Comparison of ENCODE assay signal across 12 cellular contexts in the genomic region with DNA sequence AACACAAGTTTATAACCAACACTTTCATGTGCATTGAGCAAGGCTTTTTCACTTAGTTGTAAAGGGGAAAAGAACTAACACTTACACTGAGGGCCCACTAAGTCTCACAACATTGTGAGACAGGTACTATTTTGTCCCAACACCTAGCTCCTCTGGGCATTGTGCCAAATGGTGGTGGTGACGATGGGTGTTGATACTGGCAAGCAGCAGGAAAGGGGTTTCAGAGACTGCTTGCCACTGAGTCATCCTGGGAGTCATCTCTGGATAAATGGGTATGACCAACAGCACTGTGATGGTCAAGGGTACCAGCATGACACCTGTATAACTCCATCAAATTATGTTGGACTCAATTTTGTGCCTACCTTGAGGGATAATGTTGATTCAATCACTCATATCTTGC.
A peak's percentile ranks its signal among the peaks of the same experiment; 100 is the strongest.
DNase-seq lines count a peak whose midpoint lies in the region; ATAC-seq, FAIRE-seq and TF ChIP-seq lines count a peak whose summit lies in the region.
"Had no signal": no experiment of that assay in that cellular context is flagged by ENCODE, and none has a peak within 500 bp of the region (broad histone marks: within the 10 kb centered on the region; RNA-seq: fewer than 3 reads in every experiment).

No MANE protein-coding gene starts in this region.

- POLR2A ChIA-PET in activated CD8-positive, alpha-beta T cell treated with anti-CD3 and anti-CD28 coated beads for 36 hours (lab: Charles Lee): interaction anchor here (0.7 kb wide), 1 partner anchor 143 kb away, joined by 4 read pairs; no protein-coding TSS in a partner anchor
- POLR2A ChIA-PET in activated CD8-positive, alpha-beta T cell treated with anti-CD3 and anti-CD28 coated beads, Interleukin-2, amount 10 ng/mL, durations not matched to agents 7 days and 5 days (lab: Charles Lee): no interaction called here

- H3K4me1 Mint-ChIP-seq in activated CD8-positive, alpha-beta T cell treated with anti-CD3 and anti-CD28 coated beads for 36 hours (ENCODE audit: low read depth): peaks cover 25% of the 10 kb centered on the region
- peaks cover 8% of the 10 kb centered on the region for H3K4me1 Mint-ChIP-seq in activated CD8-positive, alpha-beta T cell treated with anti-CD3 and anti-CD28 coated beads, Interleukin-2, amount 10 ng/mL, durations not matched to agents 7 days and 5 days (ENCODE audit: low read depth)
- peaks cover 39% of the 10 kb centered on the region for H3K4me1 Mint-ChIP-seq in nephron progenitor cell

- TF ChIP-seq CTCF in activated CD8-positive, alpha-beta T cell treated with anti-CD3 and anti-CD28 coated beads for 36 hours (IDR thresholded peaks at IDR 0.05): no peak
- TF ChIP-seq CTCF in nephron progenitor cell (IDR thresholded peaks at IDR 0.05) (no peak), ascending aorta (IDR thresholded peaks at IDR 0.05) (no peak)

- no peaks in the 10 kb centered on the region for H3K9me3 Mint-ChIP-seq in activated CD8-positive, alpha-beta T cell treated with anti-CD3 and anti-CD28 coated beads for 36 hours
- no peaks in the 10 kb centered on the region for H3K9me3 Mint-ChIP-seq in activated CD8-positive, alpha-beta T cell treated with anti-CD3 and anti-CD28 coated beads, Interleukin-2, amount 10 ng/mL, durations not matched to agents 7 days and 5 days (ENCODE audit: insufficient read depth)
- H3K9me3 Mint-ChIP-seq in nephron progenitor cell: peaks cover 14% of the 10 kb centered on the region

- peak; percentile 64 for DNase-seq in activated CD8-positive, alpha-beta T cell treated with anti-CD3 and anti-CD28 coated beads for 36 hours
- no peak for DNase-seq in activated CD8-positive, alpha-beta T cell treated with anti-CD3 and anti-CD28 coated beads, Interleukin-2, amount 10 ng/mL, durations not matched to agents 7 days and 5 days
- DNase-seq in T follicular helper cell (ENCODE audit: low read depth) (peak; percentile 19), nephron progenitor cell (no peak), ascending aorta (ENCODE audit: low spot score in 2 of 2) (no peak), HTR-8/SVneo (ENCODE audit: insufficient read length, low spot score) (no peak)
- DNase-seq in effector CD4-positive, alpha-beta T cell: peak; percentile 7
- DNase-seq in stimulated activated naive CD8-positive, alpha-beta T cell treated with anti-CD3 and anti-CD28 coated beads, Interleukin-15, Interleukin-2, amounts not matched to agents 100 U/mL and 50 U/mL, for 24 hours: peak; percentile 42
- DNase-seq: NCI-H524 treated with DMSO at 0.1 percent for 48 hours had no signal

- intact Hi-C loops in activated CD8-positive, alpha-beta T cell treated with anti-CD3 and anti-CD28 coated beads for 36 hours (cut with micrococcal nuclease): no loop called here
- intact Hi-C loops in ascending aorta (cut with DNase I): no loop called here

- H3K4me3 ChIP-seq in ascending aorta: no peak overlapping the region
- H3K4me3 ChIP-seq: esophagus muscularis mucosa, lung, smooth muscle cell had no signal

- no peak for FAIRE-seq in HTR-8/SVneo (lab: Jason Lieb, UNC)

- CTCF ChIA-PET in activated CD8-positive, alpha-beta T cell treated with anti-CD3 and anti-CD28 coated beads for 36 hours (lab: Charles Lee): no interaction called here
- CTCF ChIA-PET in activated CD8-positive, alpha-beta T cell treated with anti-CD3 and anti-CD28 coated beads, Interleukin-2, amount 10 ng/mL, durations not matched to agents 7 days and 5 days (lab: Charles Lee): no interaction called here

- peaks cover 0 to 6% of the 10 kb centered on the region in 2 donors for H3K4me1 ChIP-seq in ascending aorta

- no peaks in the 10 kb centered on the region for H3K27me3 Mint-ChIP-seq in activated CD8-positive, alpha-beta T cell treated with anti-CD3 and anti-CD28 coated beads for 36 hours
- no peaks in the 10 kb centered on the region for H3K27me3 Mint-ChIP-seq in activated CD8-positive, alpha-beta T cell treated with anti-CD3 and anti-CD28 coated beads, Interleukin-2, amount 10 ng/mL, durations not matched to agents 7 days and 5 days (ENCODE audit: low read depth)
- H3K27me3 Mint-ChIP-seq in nephron progenitor cell (ENCODE audit: low read depth, poor library complexity): no peaks in the 10 kb centered on the region

- H3K4me3 Mint-ChIP-seq in activated CD8-positive, alpha-beta T cell treated with anti-CD3 and anti-CD28 coated beads for 36 hours: no peak overlapping the region
- no peak overlapping the region for H3K4me3 Mint-ChIP-seq in activated CD8-positive, alpha-beta T cell treated with anti-CD3 and anti-CD28 coated beads, Interleukin-2, amount 10 ng/mL, durations not matched to agents 7 days and 5 days
- no peak overlapping the region for H3K4me3 Mint-ChIP-seq in nephron progenitor cell

- H3K9me3 ChIP-seq in ascending aorta: no peaks in the 10 kb centered on the region
- H3K9me3 ChIP-seq: esophagus muscularis mucosa had no signal

- ATAC-seq in activated CD8-positive, alpha-beta T cell treated with anti-CD3 and anti-CD28 coated beads for 36 hours: peak; percentile 37
- ATAC-seq in activated CD8-positive, alpha-beta T cell treated with anti-CD3 and anti-CD28 coated beads, Interleukin-2, amount 10 ng/mL, durations not matched to agents 7 days and 5 days: no peak
- peak; percentile 36 for ATAC-seq in stimulated activated naive CD8-positive, alpha-beta T cell treated with anti-CD3 and anti-CD28 coated beads, Interleukin-15, Interleukin-2, amounts not matched to agents 100 U/mL and 50 U/mL, for 24 hours

- no peaks in the 10 kb centered on the region for H3K36me3 Mint-ChIP-seq in activated CD8-positive, alpha-beta T cell treated with anti-CD3 and anti-CD28 coated beads for 36 hours (ENCODE audit: low read depth)
- H3K36me3 Mint-ChIP-seq in activated CD8-positive, alpha-beta T cell treated with anti-CD3 and anti-CD28 coated beads, Interleukin-2, amount 10 ng/mL, durations not matched to agents 7 days and 5 days (ENCODE audit: low read depth): no peaks in the 10 kb centered on the region
- H3K36me3 Mint-ChIP-seq in nephron progenitor cell (ENCODE audit: low read depth): no peaks in the 10 kb centered on the region

- H3K36me3 ChIP-seq in ascending aorta: no peaks in the 10 kb centered on the region
- H3K36me3 ChIP-seq: esophagus muscularis mucosa had no signal

- H3K27ac ChIP-seq in ascending aorta: no peak overlapping the region
- H3K27ac ChIP-seq: esophagus muscularis mucosa had no signal

- no peaks in the 10 kb centered on the region for H3K27me3 ChIP-seq in ascending aorta
- H3K27me3 ChIP-seq: esophagus muscularis mucosa had no signal

- H3K27ac Mint-ChIP-seq in activated CD8-positive, alpha-beta T cell treated with anti-CD3 and anti-CD28 coated beads for 36 hours: no peak overlapping the region
- H3K27ac Mint-ChIP-seq in activated CD8-positive, alpha-beta T cell treated with anti-CD3 and anti-CD28 coated beads, Interleukin-2, amount 10 ng/mL, durations not matched to agents 7 days and 5 days: no peak overlapping the region
- H3K27ac Mint-ChIP-seq in nephron progenitor cell: no peak overlapping the region

Comparison
In these comparisons a context has a peak if more than half of its experiments do, and no peak if none do; other contexts are left out.
1. DNase-seq: peak in activated CD8-positive, alpha-beta T cell treated with anti-CD3 and anti-CD28 coated beads for 36 hours (single experiment), T follicular helper cell (single experiment), effector CD4-positive, alpha-beta T cell (single experiment) and stimulated activated naive CD8-positive, alpha-beta T cell treated with anti-CD3 and anti-CD28 coated beads, Interleukin-15, Interleukin-2, amounts not matched to agents 100 U/mL and 50 U/mL, for 24 hours (single experiment); none in activated CD8-positive, alpha-beta T cell treated with anti-CD3 and anti-CD28 coated beads, Interleukin-2, amount 10 ng/mL, durations not matched to agents 7 days and 5 days (single experiment), nephron progenitor cell (single experiment), ascending aorta (0 of 2) and HTR-8/SVneo (single experiment).